Comparison of ENCODE assay signal across 22 cellular contexts in the genomic region with DNA sequence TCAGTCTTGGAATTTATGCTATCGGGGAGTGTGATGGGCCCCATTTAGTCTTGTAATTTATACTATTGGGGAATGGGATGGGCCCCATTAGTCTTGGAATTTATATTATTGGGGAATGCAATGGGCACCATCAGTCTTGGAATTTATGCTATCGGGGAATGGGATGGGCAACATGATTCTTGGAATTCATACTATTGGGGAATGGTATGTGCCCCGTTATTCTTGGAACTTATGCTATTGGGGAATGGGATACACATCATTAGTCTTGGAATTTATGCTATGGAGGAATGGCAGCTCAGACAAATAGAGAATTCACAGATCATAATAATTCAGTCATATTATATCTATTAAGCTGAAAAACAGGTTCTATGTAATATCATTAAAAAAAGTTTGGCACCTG.
"Had no signal": no experiment of that assay in that cellular context is flagged by ENCODE, and none has a peak within 500 bp of the region (broad histone marks: within the 10 kb centered on the region; RNA-seq: fewer than 3 reads in every experiment).

No MANE protein-coding gene starts in this region.

- H3K27me3 ChIP-seq: stomach, testis, thyroid gland, tibial artery, tibial nerve, transverse colon, upper lobe of left lung, uterus, vagina had no signal

- H3K27ac ChIP-seq: stomach, suprapubic skin, testis, thoracic aorta, thyroid gland, tibial artery, tibial nerve, transverse colon, upper lobe of left lung, upper lobe of right lung, uterus, vagina had no signal

- H3K9me3 ChIP-seq: testis, thyroid gland, tibial artery, upper lobe of right lung, uterus had no signal

- H3K4me1 ChIP-seq: suprapubic skin, testis, thyroid gland, transverse colon, upper lobe of left lung, upper lobe of right lung, uterus, vagina had no signal

- DNase-seq: stimulated activated CD4-positive, alpha-beta T cell treated with anti-CD3 and anti-CD28 coated beads, Interleukin-2, amount 100 ng/mL, for 48 hours; stimulated activated CD4-positive, alpha-beta T cell treated with anti-CD3 and anti-CD28 coated beads, Interleukin-4, amount 100 ng/mL, for 1 hour; stimulated activated CD4-positive, alpha-beta T cell treated with anti-CD3 and anti-CD28 coated beads, Interleukin-4, amount 100 ng/mL, for 24 hours; stimulated activated CD4-positive, alpha-beta T cell treated with anti-CD3 and anti-CD28 coated beads, Interleukin-4, amount 100 ng/mL, for 4 hours; stimulated activated CD8-positive, alpha-beta memory T cell treated with anti-CD3 and anti-CD28 coated beads, Interleukin-4, amount 100 ng/mL, for 48 hours; stimulated activated naive B cell treated with anti-CD40 and anti-IgM and Interleukin-4, amounts not matched to agents 10 μg/mL and 1 μg/mL and 100 μg/mL, for 72 hours; stimulated activated naive CD4-positive, alpha-beta T cell; stimulated activated naive CD4-positive, alpha-beta T cell treated with Interleukin-2 at 50 U/mL for 16 hours; stimulated activated naive CD8-positive, alpha-beta T cell treated with anti-CD3 and anti-CD28 coated beads, Interleukin-15, amount 100 ng/mL, for 72 hours; stimulated activated naive CD8-positive, alpha-beta T cell treated with anti-CD3 and anti-CD28 coated beads, Interleukin-15, Interleukin-2, amounts not matched to agents 100 U/mL and 50 U/mL, for 24 hours; stomach; testis; thyroid gland; tibial artery; transverse colon; upper lobe of left lung; upper lobe of right lung; uterus had no signal

- H3K36me3 ChIP-seq: stomach, suprapubic skin, thoracic aorta, thyroid gland, tibial artery, tibial nerve, transverse colon, upper lobe of left lung, upper lobe of right lung, uterus, vagina had no signal

- H3K4me3 ChIP-seq: stomach, suprapubic skin, testis, thoracic aorta, thyroid gland, tibial artery, tibial nerve, transverse colon, upper lobe of left lung, upper lobe of right lung, uterus, vagina had no signal
